In the genomic region with DNA sequence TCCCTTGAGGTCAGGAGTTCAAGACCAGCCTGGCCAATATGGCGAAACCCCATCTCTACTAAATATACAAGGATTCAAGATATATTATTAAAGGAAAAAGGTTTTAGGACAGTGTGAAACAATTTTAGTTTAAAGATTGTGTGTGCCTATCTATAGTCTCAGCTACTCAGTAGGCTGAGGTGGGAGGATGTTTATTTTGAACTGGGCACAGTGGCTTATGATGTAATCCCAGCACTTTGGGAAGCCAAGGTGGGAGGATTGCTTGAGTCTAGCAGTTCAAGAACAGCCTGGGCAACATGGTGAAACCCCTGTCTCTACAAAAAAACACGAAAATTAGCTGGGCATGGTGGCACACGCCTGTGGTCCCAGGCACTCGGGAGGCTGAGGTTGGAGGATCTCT, we compare ENCODE assay signal across 10 cellular contexts. TPM values are rescaled to one million over a fixed set of nuclear protein-coding genes. Genes with fewer than 3 reads are reported as not detected.
"Had no signal": no experiment of that assay in that cellular context is flagged by ENCODE, and none has a peak within 500 bp of the region (broad histone marks: within the 10 kb centered on the region; RNA-seq: fewer than 3 reads in every experiment).

No MANE protein-coding gene starts in this region.

- H3K4me2 ChIP-seq: GM23338 had no signal

- H3K27ac Mint-ChIP-seq: GM23338, H9, HFFc6 had no signal

- H3K9me3 Mint-ChIP-seq: GM23338, H9, HFFc6 had no signal

- ATAC-seq: GM23338, HepG2 had no signal

- FAIRE-seq: H1, H54, HepG2 had no signal

- H2AFZ ChIP-seq: GM23338 had no signal

- H3K4me3 Mint-ChIP-seq: GM23338, H9, HFFc6 had no signal

- H3K27ac ChIP-seq: HL-60 had no signal

- H3K4me3 ChIP-seq: GM23338 had no signal

- DNase-seq: H9, HCEC 1CT, HFFc6 had no signal

- H3K36me3 Mint-ChIP-seq: IgD-negative memory B cell had no signal

RNA-seq across cellular contexts. Expression of a gene that starts 54.8 kb away (rescaled TPM):
- total RNA-seq: HepG2, HFFc6, HT1080 had no signal
- polyA plus RNA-seq: HepG2 had no signal
